Comparison of ENCODE assay signal across 2 cellular contexts in the genomic region with DNA sequence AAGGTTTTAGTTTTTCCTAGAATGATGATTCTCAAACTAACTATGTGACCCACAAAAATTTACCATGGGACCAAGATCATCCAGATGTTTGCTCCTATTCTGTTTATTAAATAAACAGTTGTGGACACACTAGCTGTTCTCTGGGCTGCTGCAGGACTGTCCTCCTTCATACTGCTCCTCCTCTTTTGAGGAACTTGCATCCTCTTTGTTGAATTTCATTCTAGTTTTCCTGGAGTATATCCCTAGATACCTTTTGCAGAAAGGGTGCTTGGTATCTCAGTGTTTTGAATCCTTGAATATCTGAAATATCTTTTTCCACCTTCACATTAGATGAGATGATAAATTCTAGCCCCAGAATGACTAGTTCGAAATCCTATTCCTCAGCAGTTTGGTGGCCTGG.
TF ChIP-seq lines count a peak whose summit lies in the region.

No MANE protein-coding gene starts in this region.

TF ChIP-seq in A549, 52 proteins besides CTCF, POLR2A, EP300 and RAD21:
- TF ChIP-seq POLR2AphosphoS2 (conservative IDR thresholded peaks at IDR 0.05; ENCODE audit: low read length) (0 out of 2 replicates have a peak, but pooled peaks have one; percentile 63), ZC3H11A (IDR thresholded peaks at IDR 0.05) (no peak)

TF ChIP-seq in K562, 482 proteins besides CTCF, POLR2A, EP300 and RAD21:
- TF ChIP-seq CC2D1A (IDR thresholded peaks at IDR 0.05): no peak
- TF ChIP-seq ADNP (tag; IDR thresholded peaks at IDR 0.05): peak; percentile 50; the same call in 1 of the 2 replicates
- TF ChIP-seq ZNF24 (IDR thresholded peaks at IDR 0.05): no peak
- peak; percentile 79 for TF ChIP-seq RBM25 (IDR thresholded peaks at IDR 0.05; ENCODE audit: low read depth, low read length, severe bottlenecking)
- no peak for TF ChIP-seq FOXA3 (CRISPR knock-in tag; conservative IDR thresholded peaks at IDR 0.05 in 1 of 2, IDR thresholded peaks at IDR 0.05 in 1 of 2)
- no peak for TF ChIP-seq NUFIP1 (IDR thresholded peaks at IDR 0.05; ENCODE audit: partially characterized antibody)
- TF ChIP-seq CBX3 (IDR thresholded peaks at IDR 0.05; ENCODE audit: borderline replicate concordance in 1 of 2, low read length in 2 of 2): peak in 1 of 2 experiments; percentile 49; a peak in 1 of 3 replicates
- TF ChIP-seq, protein P1, sequence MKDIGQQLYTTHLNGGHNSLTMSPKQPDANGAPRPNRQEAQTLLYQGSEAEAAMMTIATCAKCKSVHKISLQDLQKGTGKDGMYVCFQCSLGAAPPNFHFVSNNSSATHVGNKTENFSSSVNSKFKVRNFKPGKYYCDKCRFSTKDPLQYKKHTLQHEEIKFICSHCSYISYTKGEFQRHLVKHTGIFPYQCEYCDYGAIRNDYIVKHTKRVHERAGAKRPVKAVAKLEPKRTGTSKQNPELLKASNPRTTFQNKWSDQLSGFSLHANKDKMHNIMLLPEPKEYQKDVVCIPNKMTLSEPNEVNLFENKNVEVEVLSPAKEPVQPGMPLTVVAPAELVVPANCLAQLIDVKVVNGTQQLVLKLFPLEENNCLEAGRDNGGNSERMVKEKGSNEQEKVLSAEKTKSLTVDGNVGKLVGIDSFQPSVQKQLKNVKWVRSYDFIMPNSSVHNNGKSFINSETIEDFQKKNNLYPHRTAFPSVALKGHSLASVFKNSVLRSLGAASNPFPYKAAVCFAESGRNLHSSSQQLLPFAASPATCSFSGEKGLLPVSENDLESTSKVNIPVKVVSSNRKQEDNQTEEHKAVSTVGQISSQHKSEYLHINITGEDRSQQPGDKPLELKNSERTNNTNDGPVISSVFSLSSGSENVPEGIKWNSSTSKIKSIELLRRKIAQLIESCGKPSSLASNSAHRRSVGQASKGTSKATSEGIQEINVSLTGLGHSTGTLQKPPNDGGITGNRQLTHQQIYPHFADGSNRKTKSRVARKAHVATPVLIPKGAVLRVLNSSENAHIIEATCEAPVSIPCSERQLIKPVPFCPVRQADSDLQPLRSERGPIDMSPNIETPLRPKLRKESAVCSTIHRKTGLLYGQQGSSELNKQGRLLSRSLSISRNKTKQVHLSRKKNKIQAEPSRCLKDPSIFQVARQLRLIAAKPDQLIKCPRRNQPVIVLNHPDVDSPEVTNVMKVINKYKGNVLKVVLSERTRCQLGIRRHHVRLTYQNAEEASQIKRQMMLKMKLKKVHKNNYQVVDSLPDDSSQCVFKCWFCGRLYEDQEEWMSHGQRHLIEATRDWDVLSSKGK (CRISPR knock-in tag; IDR thresholded peaks at IDR 0.05): no peak
- TF ChIP-seq, protein P2, sequence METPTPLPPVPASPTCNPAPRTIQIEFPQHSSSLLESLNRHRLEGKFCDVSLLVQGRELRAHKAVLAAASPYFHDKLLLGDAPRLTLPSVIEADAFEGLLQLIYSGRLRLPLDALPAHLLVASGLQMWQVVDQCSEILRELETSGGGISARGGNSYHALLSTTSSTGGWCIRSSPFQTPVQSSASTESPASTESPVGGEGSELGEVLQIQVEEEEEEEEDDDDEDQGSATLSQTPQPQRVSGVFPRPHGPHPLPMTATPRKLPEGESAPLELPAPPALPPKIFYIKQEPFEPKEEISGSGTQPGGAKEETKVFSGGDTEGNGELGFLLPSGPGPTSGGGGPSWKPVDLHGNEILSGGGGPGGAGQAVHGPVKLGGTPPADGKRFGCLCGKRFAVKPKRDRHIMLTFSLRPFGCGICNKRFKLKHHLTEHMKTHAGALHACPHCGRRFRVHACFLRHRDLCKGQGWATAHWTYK (CRISPR knock-in tag; IDR thresholded peaks at IDR 0.05): no peak
- TF ChIP-seq, protein P3, sequence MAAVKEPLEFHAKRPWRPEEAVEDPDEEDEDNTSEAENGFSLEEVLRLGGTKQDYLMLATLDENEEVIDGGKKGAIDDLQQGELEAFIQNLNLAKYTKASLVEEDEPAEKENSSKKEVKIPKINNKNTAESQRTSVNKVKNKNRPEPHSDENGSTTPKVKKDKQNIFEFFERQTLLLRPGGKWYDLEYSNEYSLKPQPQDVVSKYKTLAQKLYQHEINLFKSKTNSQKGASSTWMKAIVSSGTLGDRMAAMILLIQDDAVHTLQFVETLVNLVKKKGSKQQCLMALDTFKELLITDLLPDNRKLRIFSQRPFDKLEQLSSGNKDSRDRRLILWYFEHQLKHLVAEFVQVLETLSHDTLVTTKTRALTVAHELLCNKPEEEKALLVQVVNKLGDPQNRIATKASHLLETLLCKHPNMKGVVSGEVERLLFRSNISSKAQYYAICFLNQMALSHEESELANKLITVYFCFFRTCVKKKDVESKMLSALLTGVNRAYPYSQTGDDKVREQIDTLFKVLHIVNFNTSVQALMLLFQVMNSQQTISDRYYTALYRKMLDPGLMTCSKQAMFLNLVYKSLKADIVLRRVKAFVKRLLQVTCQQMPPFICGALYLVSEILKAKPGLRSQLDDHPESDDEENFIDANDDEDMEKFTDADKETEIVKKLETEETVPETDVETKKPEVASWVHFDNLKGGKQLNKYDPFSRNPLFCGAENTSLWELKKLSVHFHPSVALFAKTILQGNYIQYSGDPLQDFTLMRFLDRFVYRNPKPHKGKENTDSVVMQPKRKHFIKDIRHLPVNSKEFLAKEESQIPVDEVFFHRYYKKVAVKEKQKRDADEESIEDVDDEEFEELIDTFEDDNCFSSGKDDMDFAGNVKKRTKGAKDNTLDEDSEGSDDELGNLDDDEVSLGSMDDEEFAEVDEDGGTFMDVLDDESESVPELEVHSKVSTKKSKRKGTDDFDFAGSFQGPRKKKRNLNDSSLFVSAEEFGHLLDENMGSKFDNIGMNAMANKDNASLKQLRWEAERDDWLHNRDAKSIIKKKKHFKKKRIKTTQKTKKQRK (IDR thresholded peaks at IDR 0.05; ENCODE audit: borderline replicate concordance, low read depth, low read length): no peak
- no peak for TF ChIP-seq NFXL1 (CRISPR knock-in tag; IDR thresholded peaks at IDR 0.05)
- TF ChIP-seq TEAD4 (IDR thresholded peaks at IDR 0.05; ENCODE audit: low read length): no peak
- TF ChIP-seq TEAD4 (CRISPR knock-in tag; IDR thresholded peaks at IDR 0.05; ENCODE audit: borderline replicate concordance): no peak
- no peak for TF ChIP-seq SIX5 (IDR thresholded peaks at IDR 0.05; ENCODE audit: borderline replicate concordance in 1 of 2, insufficient read depth in 1 of 2, low read depth in 1 of 2, low read length in 2 of 2)
- no peak for TF ChIP-seq JUN (IDR thresholded peaks at IDR 0.05; ENCODE audit: borderline replicate concordance, low read depth, low read length)
- TF ChIP-seq JUN (CRISPR knock-in tag; IDR thresholded peaks at IDR 0.05; ENCODE audit: borderline replicate concordance): no peak
- no peak for TF ChIP-seq KDM5B (IDR thresholded peaks at IDR 0.05; ENCODE audit: insufficient replicate concordance, low read depth, low read length)
- no peak for TF ChIP-seq MAFF (IDR thresholded peaks at IDR 0.05; ENCODE audit: low read length)
- no peak for TF ChIP-seq ZNF76 (CRISPR knock-in tag; IDR thresholded peaks at IDR 0.05; ENCODE audit: borderline replicate concordance)
- TF ChIP-seq WHSC1 (IDR thresholded peaks at IDR 0.05; ENCODE audit: low read length): no peak
- no peak for TF ChIP-seq EZH2 (IDR thresholded peaks at IDR 0.05; ENCODE audit: borderline replicate concordance, low read depth, low read length)
- no peak for TF ChIP-seq L3MBTL2 (IDR thresholded peaks at IDR 0.05)
- no peak for TF ChIP-seq ARNT (IDR thresholded peaks at IDR 0.05)
